17 cellular contexts compared by ENCODE assay signal in the genomic region with DNA sequence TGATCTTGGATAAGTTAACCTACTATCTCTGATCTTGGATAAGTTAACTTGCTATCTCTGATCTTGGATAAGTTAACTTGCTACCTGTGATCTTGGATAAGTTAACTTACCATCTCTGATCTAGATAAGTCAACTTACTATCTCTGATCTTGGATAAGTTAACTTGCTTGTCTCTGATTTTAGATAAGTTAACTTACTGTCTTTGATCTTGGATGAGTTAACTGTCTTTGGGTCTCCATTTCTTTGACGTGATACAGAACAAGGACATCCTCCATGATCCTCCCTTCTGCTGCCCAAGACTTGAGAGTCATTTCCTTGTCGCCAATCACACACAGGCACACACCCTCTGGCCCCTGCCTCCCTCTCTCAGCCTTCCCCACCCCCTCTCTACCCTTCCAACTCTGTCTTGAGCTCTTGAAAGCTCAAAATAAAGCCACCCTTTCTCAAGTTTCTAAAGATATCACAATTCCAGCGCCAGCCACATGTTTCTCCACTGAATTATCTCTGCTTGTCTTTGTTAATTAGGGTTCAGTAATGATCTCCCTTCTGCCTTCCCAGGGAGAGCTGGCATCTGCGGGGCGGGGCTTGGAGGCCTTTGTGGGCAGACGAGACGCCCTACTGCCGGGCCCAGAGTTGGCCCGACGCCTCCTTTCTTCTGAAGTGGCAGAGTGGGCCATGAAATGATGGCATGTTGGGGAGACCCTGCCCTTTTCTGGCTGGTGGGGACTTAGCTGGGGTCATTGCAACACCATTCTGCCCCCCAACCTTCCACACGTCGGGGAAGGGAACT.
DNase-seq lines count a peak whose midpoint lies in the region; ATAC-seq, FAIRE-seq and TF ChIP-seq lines count a peak whose summit lies in the region.
"Had no signal": no experiment of that assay in that cellular context is flagged by ENCODE, and none has a peak within 500 bp of the region (broad histone marks: within the 10 kb centered on the region; RNA-seq: fewer than 3 reads in every experiment).

No MANE protein-coding gene starts in this region.

- no peaks in the 10 kb centered on the region for H3K9me3 ChIP-seq in SU-DHL-6 (ENCODE audit: insufficient read depth, low read length)
- H3K9me3 ChIP-seq in small intestine (ENCODE audit: control insufficient read depth, low read depth), result no peaks in the 10 kb centered on the region
- no peaks in the 10 kb centered on the region for H3K9me3 ChIP-seq in breast epithelium
- H3K9me3 ChIP-seq: spleen, tibial artery had no signal

- WGBS in small intestine, 3 donors, result 28 to 64% (median 53%) methylated on average over 12 of the region's 12 CpGs

- no peak overlapping the region for H2AFZ ChIP-seq in SU-DHL-6 (ENCODE audit: low read depth, low read length, severe bottlenecking)

- intact Hi-C loops in left ventricle myocardium superior (cut with micrococcal nuclease) (no loop called here), breast epithelium (cut with DNase I; ENCODE audit: low total_unique reads) (no loop called here)

- ATAC-seq in left ventricle myocardium superior (peak; percentile 76), GM19463 (IDR thresholded peaks at IDR 0.05; ENCODE audit: unreplicated experiment) (no peak)
- ATAC-seq: naive thymus-derived CD4-positive, alpha-beta T cell had no signal

- H3K4me2 ChIP-seq in SU-DHL-6 (ENCODE audit: low read depth, low read length, poor library complexity, severe bottlenecking), result no peak overlapping the region

- H3K27me3 ChIP-seq in H7 (ENCODE audit: control insufficient read depth, insufficient read depth, low read length), result no peaks in the 10 kb centered on the region
- H3K27me3 ChIP-seq in SU-DHL-6 (ENCODE audit: low read length), result no peaks in the 10 kb centered on the region
- H3K27me3 ChIP-seq in small intestine (ENCODE audit: control insufficient read depth in 2 of 2, insufficient read depth in 2 of 2, low read length in 2 of 2), result no peaks in the 10 kb centered on the region
- no peaks in the 10 kb centered on the region for H3K27me3 ChIP-seq in breast epithelium
- H3K27me3 ChIP-seq: spleen, tibial artery had no signal

- no peak for FAIRE-seq in small intestine (lab: Jason Lieb, UNC)
- FAIRE-seq: islet of Langerhans had no signal

- no peaks in the 10 kb centered on the region for H4K20me1 ChIP-seq in SU-DHL-6 (ENCODE audit: low read depth, low read length)

- H3K4me1 ChIP-seq in small intestine (ENCODE audit: control insufficient read depth in 2 of 2, insufficient read depth in 1 of 2, low read depth in 1 of 2, low read length in 1 of 2) (no peaks in the 10 kb centered on the region), breast epithelium (no peaks in the 10 kb centered on the region)
- H3K4me1 ChIP-seq: spleen, tibial artery had no signal

- H3K9ac ChIP-seq in SU-DHL-6 (ENCODE audit: low read length), result no peak overlapping the region

- H3K9me2 ChIP-seq in SU-DHL-6 (replicated peaks; ENCODE audit: insufficient read depth, low read length), result no peaks in the 10 kb centered on the region

- peak; percentile 33 for DNase-seq in H7
- DNase-seq in left ventricle myocardium superior, result peak; percentile 60
- peak; percentile 55 for DNase-seq in small intestine
- DNase-seq in stimulated activated CD4-positive, alpha-beta T cell treated with anti-CD3 and anti-CD28 coated beads, Interleukin-4, amount 100 ng/mL, for 4 hours, result no peak
- no peak for DNase-seq in breast epithelium (ENCODE audit: low spot score in 2 of 2)
- no peak for DNase-seq in SIG-M5 (lab: John Stamatoyannopoulos, UW)
- DNase-seq: activated T-cell treated with anti-CD3 and anti-CD28 coated beads, Interleukin-2, amount 50 U/mL, for 24 hours; foreskin fibroblast; IMR-90; naive thymus-derived CD4-positive, alpha-beta T cell; NCI-H146; NK-92 treated with Interleukin-12 subunit alpha and Interleukin-12 subunit beta, amount 100 ng/mL, for 24 hours; spleen; tibial artery had no signal

- TF ChIP-seq CTCF in SU-DHL-6 (IDR thresholded peaks at IDR 0.05; ENCODE audit: insufficient read depth, low read length, poor library complexity, severe bottlenecking) (no peak), breast epithelium (IDR thresholded peaks at IDR 0.05) (no peak)

- peaks cover 2% of the 10 kb centered on the region for H3K36me3 ChIP-seq in H7 (replicated peaks; ENCODE audit: control insufficient read depth, insufficient read depth, low read length)
- no peaks in the 10 kb centered on the region for H3K36me3 ChIP-seq in SU-DHL-6 (ENCODE audit: low read length)
- no peaks in the 10 kb centered on the region for H3K36me3 ChIP-seq in small intestine (ENCODE audit: control insufficient read depth in 2 of 2, insufficient read depth in 2 of 2, low read length in 2 of 2)
- no peaks in the 10 kb centered on the region for H3K36me3 ChIP-seq in breast epithelium
- H3K36me3 ChIP-seq: spleen, tibial artery had no signal

- peaks cover 4% of the 10 kb centered on the region; the same call in 1 of the 2 replicates for H3F3A ChIP-seq in SU-DHL-6 (ENCODE audit: insufficient read depth)

- TF ChIP-seq POLR2A in breast epithelium (IDR thresholded peaks at IDR 0.05), result no peak

- no peaks in the 10 kb centered on the region for H3K79me2 ChIP-seq in SU-DHL-6 (ENCODE audit: insufficient read depth, low read length)

- no peak overlapping the region for H3K4me3 ChIP-seq in H7 (ENCODE audit: insufficient read depth, low read depth, low read length)
- H3K4me3 ChIP-seq in SU-DHL-6 (ENCODE audit: insufficient read depth, low read length, poor library complexity, severe bottlenecking), result no peak overlapping the region
- H3K4me3 ChIP-seq in small intestine (ENCODE audit: low read depth in 1 of 2, low read length in 2 of 2), result no peak overlapping the region
- H3K4me3 ChIP-seq in breast epithelium, result no peak overlapping the region
- H3K4me3 ChIP-seq: spleen, tibial artery had no signal

- peak overlapping the region; percentile 56; the same call in 1 of the 2 replicates for H3K27ac ChIP-seq in SU-DHL-6 (ENCODE audit: low read depth, low read length)
- no peak overlapping the region for H3K27ac ChIP-seq in small intestine (ENCODE audit: low read depth in 1 of 2, low read length in 1 of 2)
- H3K27ac ChIP-seq in breast epithelium, result no peak overlapping the region
- H3K27ac ChIP-seq: spleen, tibial artery had no signal

Comparison
In these comparisons a context has a peak if more than half of its experiments do, and no peak if none do; other contexts are left out.
1. DNase-seq: peak in H7 (single experiment), left ventricle myocardium superior (single experiment) and small intestine (single experiment); none in stimulated activated CD4-positive, alpha-beta T cell treated with anti-CD3 and anti-CD28 coated beads, Interleukin-4, amount 100 ng/mL, for 4 hours (0 of 2), breast epithelium (0 of 2) and SIG-M5 (single experiment).